Comparison of ENCODE assay signal across 1 cellular context in genomic region chr18:8153887-8154583, GRCh38.
A peak's percentile ranks its signal among the peaks of the same experiment; 100 is the strongest.
TF ChIP-seq lines count a peak whose summit lies in the region.

No MANE protein-coding gene starts in this region.

TF ChIP-seq in IMR-90, 13 proteins besides CTCF, POLR2A, EP300 and RAD21:
- TF ChIP-seq FOS (IDR thresholded peaks at IDR 0.05; ENCODE audit: low read depth, low read length) (peak; percentile 37; the same call in 1 of the 2 replicates), BHLHE40 (IDR thresholded peaks at IDR 0.05; ENCODE audit: low read depth, low read length) (0 out of 2 replicates have a peak, but pooled peaks have one; percentile 15), NFE2L2 (IDR thresholded peaks at IDR 0.05; ENCODE audit: low read depth, low read length) (no peak), CEBPB (IDR thresholded peaks at IDR 0.05; ENCODE audit: low read depth, low read length) (no peak)
